Comparison of ENCODE assay signal across 1 cellular context in the genomic region with DNA sequence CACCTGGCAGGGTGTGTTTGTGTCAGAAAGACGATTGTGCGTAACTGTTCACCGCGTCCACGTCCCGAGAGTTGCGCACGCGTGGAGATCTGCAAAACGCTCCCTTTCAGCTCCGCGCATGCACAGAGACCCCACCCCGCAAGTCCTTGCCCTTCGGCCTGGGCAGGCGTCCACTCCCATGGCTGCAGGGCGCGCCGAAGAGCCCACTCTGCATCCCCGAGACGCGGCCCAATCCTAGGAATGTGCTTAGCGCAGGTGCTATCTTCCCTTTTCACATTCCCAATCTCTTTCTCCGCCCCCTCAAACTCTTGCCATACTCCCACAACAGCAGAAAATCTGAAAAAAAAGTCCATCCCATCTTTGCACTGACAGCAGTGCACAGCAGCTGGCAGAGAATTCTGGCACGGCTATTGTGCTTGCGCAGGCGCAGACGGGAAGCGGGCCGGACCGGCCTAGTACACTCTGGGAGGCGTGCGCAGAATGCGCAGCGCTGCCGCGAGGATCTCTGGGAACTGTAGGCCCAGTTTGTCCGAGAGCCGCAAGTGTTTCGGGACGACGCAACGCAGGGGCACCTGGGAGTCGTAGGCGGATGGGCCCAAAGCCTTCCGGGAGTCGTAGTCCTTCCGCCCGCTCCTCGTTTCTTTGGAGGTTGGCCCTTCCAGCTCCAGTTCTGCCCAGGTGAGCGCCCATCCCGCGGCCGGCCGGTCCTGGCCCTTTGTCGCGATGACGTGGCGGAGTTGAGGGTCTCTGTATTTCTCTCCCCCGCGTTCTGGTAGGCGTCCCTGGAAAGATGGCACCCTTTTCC.
A peak's percentile ranks its signal among the peaks of the same experiment; 100 is the strongest.
TF ChIP-seq lines count a peak whose summit lies in the region.

No MANE protein-coding gene starts in this region.

TF ChIP-seq in GM12878, 131 proteins besides CTCF, POLR2A, EP300 and RAD21 (continued from another document):
- TF ChIP-seq, protein P1, sequence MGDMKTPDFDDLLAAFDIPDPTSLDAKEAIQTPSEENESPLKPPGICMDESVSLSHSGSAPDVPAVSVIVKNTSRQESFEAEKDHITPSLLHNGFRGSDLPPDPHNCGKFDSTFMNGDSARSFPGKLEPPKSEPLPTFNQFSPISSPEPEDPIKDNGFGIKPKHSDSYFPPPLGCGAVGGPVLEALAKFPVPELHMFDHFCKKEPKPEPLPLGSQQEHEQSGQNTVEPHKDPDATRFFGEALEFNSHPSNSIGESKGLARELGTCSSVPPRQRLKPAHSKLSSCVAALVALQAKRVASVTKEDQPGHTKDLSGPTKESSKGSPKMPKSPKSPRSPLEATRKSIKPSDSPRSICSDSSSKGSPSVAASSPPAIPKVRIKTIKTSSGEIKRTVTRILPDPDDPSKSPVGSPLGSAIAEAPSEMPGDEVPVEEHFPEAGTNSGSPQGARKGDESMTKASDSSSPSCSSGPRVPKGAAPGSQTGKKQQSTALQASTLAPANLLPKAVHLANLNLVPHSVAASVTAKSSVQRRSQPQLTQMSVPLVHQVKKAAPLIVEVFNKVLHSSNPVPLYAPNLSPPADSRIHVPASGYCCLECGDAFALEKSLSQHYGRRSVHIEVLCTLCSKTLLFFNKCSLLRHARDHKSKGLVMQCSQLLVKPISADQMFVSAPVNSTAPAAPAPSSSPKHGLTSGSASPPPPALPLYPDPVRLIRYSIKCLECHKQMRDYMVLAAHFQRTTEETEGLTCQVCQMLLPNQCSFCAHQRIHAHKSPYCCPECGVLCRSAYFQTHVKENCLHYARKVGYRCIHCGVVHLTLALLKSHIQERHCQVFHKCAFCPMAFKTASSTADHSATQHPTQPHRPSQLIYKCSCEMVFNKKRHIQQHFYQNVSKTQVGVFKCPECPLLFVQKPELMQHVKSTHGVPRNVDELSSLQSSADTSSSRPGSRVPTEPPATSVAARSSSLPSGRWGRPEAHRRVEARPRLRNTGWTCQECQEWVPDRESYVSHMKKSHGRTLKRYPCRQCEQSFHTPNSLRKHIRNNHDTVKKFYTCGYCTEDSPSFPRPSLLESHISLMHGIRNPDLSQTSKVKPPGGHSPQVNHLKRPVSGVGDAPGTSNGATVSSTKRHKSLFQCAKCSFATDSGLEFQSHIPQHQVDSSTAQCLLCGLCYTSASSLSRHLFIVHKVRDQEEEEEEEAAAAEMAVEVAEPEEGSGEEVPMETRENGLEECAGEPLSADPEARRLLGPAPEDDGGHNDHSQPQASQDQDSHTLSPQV (IDR thresholded peaks at IDR 0.05) = no peak
- TF ChIP-seq SREBF1 (IDR thresholded peaks at IDR 0.05; ENCODE audit: low read length) = peak; percentile 86
- no peak for TF ChIP-seq TBL1XR1 (IDR thresholded peaks at IDR 0.05; ENCODE audit: low read depth, low read length)
- TF ChIP-seq HDGF (IDR thresholded peaks at IDR 0.05) = 0 out of 2 replicates have a peak, but pooled peaks have one; percentile 31
- peak; percentile 93 for TF ChIP-seq TARDBP (IDR thresholded peaks at IDR 0.05; ENCODE audit: borderline replicate concordance)
- TF ChIP-seq, protein P2, sequence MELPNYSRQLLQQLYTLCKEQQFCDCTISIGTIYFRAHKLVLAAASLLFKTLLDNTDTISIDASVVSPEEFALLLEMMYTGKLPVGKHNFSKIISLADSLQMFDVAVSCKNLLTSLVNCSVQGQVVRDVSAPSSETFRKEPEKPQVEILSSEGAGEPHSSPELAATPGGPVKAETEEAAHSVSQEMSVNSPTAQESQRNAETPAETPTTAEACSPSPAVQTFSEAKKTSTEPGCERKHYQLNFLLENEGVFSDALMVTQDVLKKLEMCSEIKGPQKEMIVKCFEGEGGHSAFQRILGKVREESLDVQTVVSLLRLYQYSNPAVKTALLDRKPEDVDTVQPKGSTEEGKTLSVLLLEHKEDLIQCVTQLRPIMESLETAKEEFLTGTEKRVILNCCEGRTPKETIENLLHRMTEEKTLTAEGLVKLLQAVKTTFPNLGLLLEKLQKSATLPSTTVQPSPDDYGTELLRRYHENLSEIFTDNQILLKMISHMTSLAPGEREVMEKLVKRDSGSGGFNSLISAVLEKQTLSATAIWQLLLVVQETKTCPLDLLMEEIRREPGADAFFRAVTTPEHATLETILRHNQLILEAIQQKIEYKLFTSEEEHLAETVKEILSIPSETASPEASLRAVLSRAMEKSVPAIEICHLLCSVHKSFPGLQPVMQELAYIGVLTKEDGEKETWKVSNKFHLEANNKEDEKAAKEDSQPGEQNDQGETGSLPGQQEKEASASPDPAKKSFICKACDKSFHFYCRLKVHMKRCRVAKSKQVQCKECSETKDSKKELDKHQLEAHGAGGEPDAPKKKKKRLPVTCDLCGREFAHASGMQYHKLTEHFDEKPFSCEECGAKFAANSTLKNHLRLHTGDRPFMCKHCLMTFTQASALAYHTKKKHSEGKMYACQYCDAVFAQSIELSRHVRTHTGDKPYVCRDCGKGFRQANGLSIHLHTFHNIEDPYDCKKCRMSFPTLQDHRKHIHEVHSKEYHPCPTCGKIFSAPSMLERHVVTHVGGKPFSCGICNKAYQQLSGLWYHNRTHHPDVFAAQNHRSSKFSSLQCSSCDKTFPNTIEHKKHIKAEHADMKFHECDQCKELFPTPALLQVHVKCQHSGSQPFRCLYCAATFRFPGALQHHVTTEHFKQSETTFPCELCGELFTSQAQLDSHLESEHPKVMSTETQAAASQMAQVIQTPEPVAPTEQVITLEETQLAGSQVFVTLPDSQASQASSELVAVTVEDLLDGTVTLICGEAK (IDR thresholded peaks at IDR 0.05; ENCODE audit: borderline replicate concordance) = peak; percentile 75; the same call in 1 of the 2 replicates
- peak; percentile 94 for TF ChIP-seq NRF1 (conservative IDR thresholded peaks at IDR 0.05; ENCODE audit: low read depth, low read length)
- TF ChIP-seq KLF5 (IDR thresholded peaks at IDR 0.05; ENCODE audit: partially characterized antibody) = no peak
- peak; percentile 15; the same call in 1 of the 2 replicates for TF ChIP-seq ATF7 (IDR thresholded peaks at IDR 0.05; ENCODE audit: low read depth)
- no peak for TF ChIP-seq ZBED1 (IDR thresholded peaks at IDR 0.05; ENCODE audit: borderline replicate concordance)
- TF ChIP-seq SIN3A (IDR thresholded peaks at IDR 0.05; ENCODE audit: low read depth, low read length) = no peak
- TF ChIP-seq RUNX3 (IDR thresholded peaks at IDR 0.05; ENCODE audit: low read length) = peak; percentile 27; the same call in 1 of the 2 replicates
- TF ChIP-seq POU2F2 (IDR thresholded peaks at IDR 0.05; ENCODE audit: borderline replicate concordance, low read depth, low read length) = 0 out of 3 replicates have a peak, but pooled peaks have one; percentile 13
- TF ChIP-seq, protein P3, sequence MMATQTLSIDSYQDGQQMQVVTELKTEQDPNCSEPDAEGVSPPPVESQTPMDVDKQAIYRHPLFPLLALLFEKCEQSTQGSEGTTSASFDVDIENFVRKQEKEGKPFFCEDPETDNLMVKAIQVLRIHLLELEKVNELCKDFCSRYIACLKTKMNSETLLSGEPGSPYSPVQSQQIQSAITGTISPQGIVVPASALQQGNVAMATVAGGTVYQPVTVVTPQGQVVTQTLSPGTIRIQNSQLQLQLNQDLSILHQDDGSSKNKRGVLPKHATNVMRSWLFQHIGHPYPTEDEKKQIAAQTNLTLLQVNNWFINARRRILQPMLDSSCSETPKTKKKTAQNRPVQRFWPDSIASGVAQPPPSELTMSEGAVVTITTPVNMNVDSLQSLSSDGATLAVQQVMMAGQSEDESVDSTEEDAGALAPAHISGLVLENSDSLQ (IDR thresholded peaks at IDR 0.05) = peak; percentile 31; the same call in 1 of the 2 replicates
- no peak for TF ChIP-seq ZNF384 (IDR thresholded peaks at IDR 0.05; ENCODE audit: borderline replicate concordance, low read depth, low read length)
- TF ChIP-seq MYB (IDR thresholded peaks at IDR 0.05; ENCODE audit: borderline replicate concordance, low read depth, low read length) = no peak
- TF ChIP-seq SRF (IDR thresholded peaks at IDR 0.05; ENCODE audit: low read depth in 2 of 2, low read length in 2 of 2) = peak in 1 of 2 experiments; percentile 4; a peak in 1 of 4 replicates
- TF ChIP-seq RELA (IDR thresholded peaks at IDR 0.05; ENCODE audit: borderline replicate concordance, partially characterized antibody) = peak; percentile 70
- no peak for TF ChIP-seq YBX1 (IDR thresholded peaks at IDR 0.05)
- TF ChIP-seq BHLHE40 (IDR thresholded peaks at IDR 0.05; ENCODE audit: borderline replicate concordance in 1 of 2, low read depth in 2 of 2, low read length in 1 of 2) = peak in 1 of 2 experiments; percentile 0; a peak in 1 of 4 replicates
- peak; percentile 89 for TF ChIP-seq CHD2 (IDR thresholded peaks at IDR 0.05; ENCODE audit: borderline replicate concordance, low read depth, low read length)
- peak; percentile 48; the same call in 1 of the 2 replicates for TF ChIP-seq MXI1 (IDR thresholded peaks at IDR 0.05; ENCODE audit: low read depth, low read length)
- no peak for TF ChIP-seq ZSCAN29 (IDR thresholded peaks at IDR 0.05)
- peak; percentile 100 for TF ChIP-seq HCFC1 (IDR thresholded peaks at IDR 0.05; ENCODE audit: low read length)
- TF ChIP-seq MEF2A (IDR thresholded peaks at IDR 0.05; ENCODE audit: insufficient read depth, low read depth, low read length) = no peak
- peak; percentile 49 to 60; a peak in 2 of 3 replicates for TF ChIP-seq EGR1 (IDR thresholded peaks at IDR 0.05; ENCODE audit: borderline replicate concordance in 1 of 2, low read depth in 2 of 2, low read length in 2 of 2)
- TF ChIP-seq BACH1 (IDR thresholded peaks at IDR 0.05; ENCODE audit: borderline replicate concordance) = 0 out of 2 replicates have a peak, but pooled peaks have one; percentile 34
- TF ChIP-seq NBN (IDR thresholded peaks at IDR 0.05) = 0 out of 2 replicates have a peak, but pooled peaks have one; percentile 17
- TF ChIP-seq LARP7 (IDR thresholded peaks at IDR 0.05) = peak; percentile 36
- TF ChIP-seq TCF12 (IDR thresholded peaks at IDR 0.05; ENCODE audit: low read depth, low read length) = 0 out of 2 replicates have a peak, but pooled peaks have one; percentile 23
- TF ChIP-seq EED (IDR thresholded peaks at IDR 0.05; ENCODE audit: low read depth) = 0 out of 2 replicates have a peak, but pooled peaks have one; percentile 20
- peak; percentile 93 for TF ChIP-seq CREB1 (IDR thresholded peaks at IDR 0.05; ENCODE audit: low read depth)
- peak; percentile 55; the same call in 1 of the 2 replicates for TF ChIP-seq NR2C1 (IDR thresholded peaks at IDR 0.05)
- peak; percentile 45; the same call in 1 of the 2 replicates for TF ChIP-seq GABPA (IDR thresholded peaks at IDR 0.05; ENCODE audit: low read depth)
- peak; percentile 100 for TF ChIP-seq IKZF1 (conservative IDR thresholded peaks at IDR 0.05)
- TF ChIP-seq RB1 (IDR thresholded peaks at IDR 0.05; ENCODE audit: borderline replicate concordance) = 0 out of 2 replicates have a peak, but pooled peaks have one; percentile 23
- no peak for TF ChIP-seq ZNF24 (IDR thresholded peaks at IDR 0.05)
- peak; percentile 97 for TF ChIP-seq CREM (IDR thresholded peaks at IDR 0.05; ENCODE audit: low read depth)
- TF ChIP-seq SP1 (IDR thresholded peaks at IDR 0.05; ENCODE audit: low read depth, low read length) = peak; percentile 53
- peak; percentile 98 for TF ChIP-seq SIX5 (IDR thresholded peaks at IDR 0.05; ENCODE audit: low read depth, low read length, severe bottlenecking)
- TF ChIP-seq, protein P4, sequence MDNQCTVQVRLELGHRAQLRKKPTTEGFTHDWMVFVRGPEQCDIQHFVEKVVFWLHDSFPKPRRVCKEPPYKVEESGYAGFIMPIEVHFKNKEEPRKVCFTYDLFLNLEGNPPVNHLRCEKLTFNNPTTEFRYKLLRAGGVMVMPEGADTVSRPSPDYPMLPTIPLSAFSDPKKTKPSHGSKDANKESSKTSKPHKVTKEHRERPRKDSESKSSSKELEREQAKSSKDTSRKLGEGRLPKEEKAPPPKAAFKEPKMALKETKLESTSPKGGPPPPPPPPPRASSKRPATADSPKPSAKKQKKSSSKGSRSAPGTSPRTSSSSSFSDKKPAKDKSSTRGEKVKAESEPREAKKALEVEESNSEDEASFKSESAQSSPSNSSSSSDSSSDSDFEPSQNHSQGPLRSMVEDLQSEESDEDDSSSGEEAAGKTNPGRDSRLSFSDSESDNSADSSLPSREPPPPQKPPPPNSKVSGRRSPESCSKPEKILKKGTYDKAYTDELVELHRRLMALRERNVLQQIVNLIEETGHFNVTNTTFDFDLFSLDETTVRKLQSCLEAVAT (IDR thresholded peaks at IDR 0.05) = 0 out of 2 replicates have a peak, but pooled peaks have one; percentile 22
